1 cellular context compared by ENCODE assay signal in genomic region chr2:219160186-219161017, GRCh38.
TF ChIP-seq lines count a peak whose summit lies in the region.

A gene with protein sequence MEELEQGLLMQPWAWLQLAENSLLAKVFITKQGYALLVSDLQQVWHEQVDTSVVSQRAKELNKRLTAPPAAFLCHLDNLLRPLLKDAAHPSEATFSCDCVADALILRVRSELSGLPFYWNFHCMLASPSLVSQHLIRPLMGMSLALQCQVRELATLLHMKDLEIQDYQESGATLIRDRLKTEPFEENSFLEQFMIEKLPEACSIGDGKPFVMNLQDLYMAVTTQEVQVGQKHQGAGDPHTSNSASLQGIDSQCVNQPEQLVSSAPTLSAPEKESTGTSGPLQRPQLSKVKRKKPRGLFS (minus strand): TSS chr2:219160815. CDS start chr2:219158362, 2,453 bp downstream.

TF ChIP-seq in K562, 482 proteins besides CTCF, POLR2A, EP300 and RAD21 (continued from another document and continues in another):
- TF ChIP-seq ZNF395 (CRISPR knock-in tag; IDR thresholded peaks at IDR 0.05), result no peak; the same call in 1 of the 2 replicates
- no peak for TF ChIP-seq HNRNPUL1 (IDR thresholded peaks at IDR 0.05; ENCODE audit: low read length)
- no peak for TF ChIP-seq PHB2 (IDR thresholded peaks at IDR 0.05; ENCODE audit: low read depth)
- TF ChIP-seq TGIF2 (CRISPR knock-in tag; IDR thresholded peaks at IDR 0.05), result no peak
- no peak for TF ChIP-seq FOS (IDR thresholded peaks at IDR 0.05; ENCODE audit: extremely low read depth, insufficient read length)
- TF ChIP-seq, protein P1, sequence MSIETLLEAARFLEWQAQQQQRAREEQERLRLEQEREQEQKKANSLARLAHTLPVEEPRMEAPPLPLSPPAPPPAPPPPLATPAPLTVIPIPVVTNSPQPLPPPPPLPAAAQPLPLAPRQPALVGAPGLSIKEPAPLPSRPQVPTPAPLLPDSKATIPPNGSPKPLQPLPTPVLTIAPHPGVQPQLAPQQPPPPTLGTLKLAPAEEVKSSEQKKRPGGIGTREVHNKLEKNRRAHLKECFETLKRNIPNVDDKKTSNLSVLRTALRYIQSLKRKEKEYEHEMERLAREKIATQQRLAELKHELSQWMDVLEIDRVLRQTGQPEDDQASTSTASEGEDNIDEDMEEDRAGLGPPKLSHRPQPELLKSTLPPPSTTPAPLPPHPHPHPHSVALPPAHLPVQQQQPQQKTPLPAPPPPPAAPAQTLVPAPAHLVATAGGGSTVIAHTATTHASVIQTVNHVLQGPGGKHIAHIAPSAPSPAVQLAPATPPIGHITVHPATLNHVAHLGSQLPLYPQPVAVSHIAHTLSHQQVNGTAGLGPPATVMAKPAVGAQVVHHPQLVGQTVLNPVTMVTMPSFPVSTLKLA (conservative IDR thresholded peaks at IDR 0.05), result peak; percentile 53 to 73; a peak in 2 of 4 replicates
- peak; percentile 97 for TF ChIP-seq ZFX (CRISPR knock-in tag; IDR thresholded peaks at IDR 0.05)
- no peak for TF ChIP-seq HDAC3 (IDR thresholded peaks at IDR 0.05; ENCODE audit: borderline replicate concordance, partially characterized antibody)
- TF ChIP-seq, protein P2, sequence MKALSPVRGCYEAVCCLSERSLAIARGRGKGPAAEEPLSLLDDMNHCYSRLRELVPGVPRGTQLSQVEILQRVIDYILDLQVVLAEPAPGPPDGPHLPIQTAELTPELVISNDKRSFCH (CRISPR knock-in tag; IDR thresholded peaks at IDR 0.05), result no peak
- TF ChIP-seq, protein P2 (tag; IDR thresholded peaks at IDR 0.05), result no peak
- TF ChIP-seq ZBTB8A (IDR thresholded peaks at IDR 0.05; ENCODE audit: partially characterized antibody), result no peak
- TF ChIP-seq TCFL5 (CRISPR knock-in tag; conservative IDR thresholded peaks at IDR 0.05), result no peak
- TF ChIP-seq ZFP91 (CRISPR knock-in tag; IDR thresholded peaks at IDR 0.05), result no peak
- TF ChIP-seq MAFG (tag; conservative IDR thresholded peaks at IDR 0.05), result no peak
- TF ChIP-seq FOXK1 (CRISPR knock-in tag; IDR thresholded peaks at IDR 0.05; ENCODE audit: borderline replicate concordance), result no peak
- TF ChIP-seq, protein P3, sequence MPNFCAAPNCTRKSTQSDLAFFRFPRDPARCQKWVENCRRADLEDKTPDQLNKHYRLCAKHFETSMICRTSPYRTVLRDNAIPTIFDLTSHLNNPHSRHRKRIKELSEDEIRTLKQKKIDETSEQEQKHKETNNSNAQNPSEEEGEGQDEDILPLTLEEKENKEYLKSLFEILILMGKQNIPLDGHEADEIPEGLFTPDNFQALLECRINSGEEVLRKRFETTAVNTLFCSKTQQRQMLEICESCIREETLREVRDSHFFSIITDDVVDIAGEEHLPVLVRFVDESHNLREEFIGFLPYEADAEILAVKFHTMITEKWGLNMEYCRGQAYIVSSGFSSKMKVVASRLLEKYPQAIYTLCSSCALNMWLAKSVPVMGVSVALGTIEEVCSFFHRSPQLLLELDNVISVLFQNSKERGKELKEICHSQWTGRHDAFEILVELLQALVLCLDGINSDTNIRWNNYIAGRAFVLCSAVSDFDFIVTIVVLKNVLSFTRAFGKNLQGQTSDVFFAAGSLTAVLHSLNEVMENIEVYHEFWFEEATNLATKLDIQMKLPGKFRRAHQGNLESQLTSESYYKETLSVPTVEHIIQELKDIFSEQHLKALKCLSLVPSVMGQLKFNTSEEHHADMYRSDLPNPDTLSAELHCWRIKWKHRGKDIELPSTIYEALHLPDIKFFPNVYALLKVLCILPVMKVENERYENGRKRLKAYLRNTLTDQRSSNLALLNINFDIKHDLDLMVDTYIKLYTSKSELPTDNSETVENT (CRISPR knock-in tag; IDR thresholded peaks at IDR 0.05), result no peak
- TF ChIP-seq CEBPG (CRISPR knock-in tag; IDR thresholded peaks at IDR 0.05), result no peak
- no peak for TF ChIP-seq CEBPG (tag; conservative IDR thresholded peaks at IDR 0.05 in 1 of 2, IDR thresholded peaks at IDR 0.05 in 1 of 2)
- no peak for TF ChIP-seq ZNF584 (CRISPR knock-in tag; IDR thresholded peaks at IDR 0.05; ENCODE audit: low read depth)
- TF ChIP-seq, protein P4, sequence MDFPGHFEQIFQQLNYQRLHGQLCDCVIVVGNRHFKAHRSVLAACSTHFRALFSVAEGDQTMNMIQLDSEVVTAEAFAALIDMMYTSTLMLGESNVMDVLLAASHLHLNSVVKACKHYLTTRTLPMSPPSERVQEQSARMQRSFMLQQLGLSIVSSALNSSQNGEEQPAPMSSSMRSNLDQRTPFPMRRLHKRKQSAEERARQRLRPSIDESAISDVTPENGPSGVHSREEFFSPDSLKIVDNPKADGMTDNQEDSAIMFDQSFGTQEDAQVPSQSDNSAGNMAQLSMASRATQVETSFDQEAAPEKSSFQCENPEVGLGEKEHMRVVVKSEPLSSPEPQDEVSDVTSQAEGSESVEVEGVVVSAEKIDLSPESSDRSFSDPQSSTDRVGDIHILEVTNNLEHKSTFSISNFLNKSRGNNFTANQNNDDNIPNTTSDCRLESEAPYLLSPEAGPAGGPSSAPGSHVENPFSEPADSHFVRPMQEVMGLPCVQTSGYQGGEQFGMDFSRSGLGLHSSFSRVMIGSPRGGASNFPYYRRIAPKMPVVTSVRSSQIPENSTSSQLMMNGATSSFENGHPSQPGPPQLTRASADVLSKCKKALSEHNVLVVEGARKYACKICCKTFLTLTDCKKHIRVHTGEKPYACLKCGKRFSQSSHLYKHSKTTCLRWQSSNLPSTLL (IDR thresholded peaks at IDR 0.05), result no peak
- no peak for TF ChIP-seq TSC22D4 (tag; IDR thresholded peaks at IDR 0.05)
- no peak for TF ChIP-seq ZNF57 (CRISPR knock-in tag; IDR thresholded peaks at IDR 0.05)
- no peak for TF ChIP-seq NR3C1 (CRISPR knock-in tag; IDR thresholded peaks at IDR 0.05)
- TF ChIP-seq, protein P5, sequence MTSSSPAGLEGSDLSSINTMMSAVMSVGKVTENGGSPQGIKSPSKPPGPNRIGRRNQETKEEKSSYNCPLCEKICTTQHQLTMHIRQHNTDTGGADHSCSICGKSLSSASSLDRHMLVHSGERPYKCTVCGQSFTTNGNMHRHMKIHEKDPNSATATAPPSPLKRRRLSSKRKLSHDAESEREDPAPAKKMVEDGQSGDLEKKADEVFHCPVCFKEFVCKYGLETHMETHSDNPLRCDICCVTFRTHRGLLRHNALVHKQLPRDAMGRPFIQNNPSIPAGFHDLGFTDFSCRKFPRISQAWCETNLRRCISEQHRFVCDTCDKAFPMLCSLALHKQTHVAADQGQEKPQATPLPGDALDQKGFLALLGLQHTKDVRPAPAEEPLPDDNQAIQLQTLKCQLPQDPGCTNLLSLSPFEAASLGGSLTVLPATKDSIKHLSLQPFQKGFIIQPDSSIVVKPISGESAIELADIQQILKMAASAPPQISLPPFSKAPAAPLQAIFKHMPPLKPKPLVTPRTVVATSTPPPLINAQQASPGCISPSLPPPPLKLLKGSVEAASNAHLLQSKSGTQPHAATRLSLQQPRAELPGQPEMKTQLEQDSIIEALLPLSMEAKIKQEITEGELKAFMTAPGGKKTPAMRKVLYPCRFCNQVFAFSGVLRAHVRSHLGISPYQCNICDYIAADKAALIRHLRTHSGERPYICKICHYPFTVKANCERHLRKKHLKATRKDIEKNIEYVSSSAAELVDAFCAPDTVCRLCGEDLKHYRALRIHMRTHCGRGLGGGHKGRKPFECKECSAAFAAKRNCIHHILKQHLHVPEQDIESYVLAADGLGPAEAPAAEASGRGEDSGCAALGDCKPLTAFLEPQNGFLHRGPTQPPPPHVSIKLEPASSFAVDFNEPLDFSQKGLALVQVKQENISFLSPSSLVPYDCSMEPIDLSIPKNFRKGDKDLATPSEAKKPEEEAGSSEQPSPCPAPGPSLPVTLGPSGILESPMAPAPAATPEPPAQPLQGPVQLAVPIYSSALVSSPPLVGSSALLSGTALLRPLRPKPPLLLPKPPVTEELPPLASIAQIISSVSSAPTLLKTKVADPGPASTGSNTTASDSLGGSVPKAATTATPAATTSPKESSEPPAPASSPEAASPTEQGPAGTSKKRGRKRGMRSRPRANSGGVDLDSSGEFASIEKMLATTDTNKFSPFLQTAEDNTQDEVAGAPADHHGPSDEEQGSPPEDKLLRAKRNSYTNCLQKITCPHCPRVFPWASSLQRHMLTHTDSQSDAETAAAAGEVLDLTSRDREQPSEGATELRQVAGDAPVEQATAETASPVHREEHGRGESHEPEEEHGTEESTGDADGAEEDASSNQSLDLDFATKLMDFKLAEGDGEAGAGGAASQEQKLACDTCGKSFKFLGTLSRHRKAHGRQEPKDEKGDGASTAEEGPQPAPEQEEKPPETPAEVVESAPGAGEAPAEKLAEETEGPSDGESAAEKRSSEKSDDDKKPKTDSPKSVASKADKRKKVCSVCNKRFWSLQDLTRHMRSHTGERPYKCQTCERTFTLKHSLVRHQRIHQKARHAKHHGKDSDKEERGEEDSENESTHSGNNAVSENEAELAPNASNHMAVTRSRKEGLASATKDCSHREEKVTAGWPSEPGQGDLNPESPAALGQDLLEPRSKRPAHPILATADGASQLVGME (CRISPR knock-in tag; IDR thresholded peaks at IDR 0.05), result peak; percentile 22; the same call in 1 of the 2 replicates
- TF ChIP-seq GABPB1 (CRISPR knock-in tag; IDR thresholded peaks at IDR 0.05), result peak; percentile 43; the same call in 1 of the 2 replicates
- TF ChIP-seq, protein P6, sequence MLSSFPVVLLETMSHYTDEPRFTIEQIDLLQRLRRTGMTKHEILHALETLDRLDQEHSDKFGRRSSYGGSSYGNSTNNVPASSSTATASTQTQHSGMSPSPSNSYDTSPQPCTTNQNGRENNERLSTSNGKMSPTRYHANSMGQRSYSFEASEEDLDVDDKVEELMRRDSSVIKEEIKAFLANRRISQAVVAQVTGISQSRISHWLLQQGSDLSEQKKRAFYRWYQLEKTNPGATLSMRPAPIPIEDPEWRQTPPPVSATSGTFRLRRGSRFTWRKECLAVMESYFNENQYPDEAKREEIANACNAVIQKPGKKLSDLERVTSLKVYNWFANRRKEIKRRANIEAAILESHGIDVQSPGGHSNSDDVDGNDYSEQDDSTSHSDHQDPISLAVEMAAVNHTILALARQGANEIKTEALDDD (IDR thresholded peaks at IDR 0.05), result no peak
- peak; percentile 55; the same call in 1 of the 2 replicates for TF ChIP-seq E2F1 (CRISPR knock-in tag; IDR thresholded peaks at IDR 0.05)
- TF ChIP-seq ELF1 (tag; IDR thresholded peaks at IDR 0.05), result no peak
- TF ChIP-seq, protein P7, sequence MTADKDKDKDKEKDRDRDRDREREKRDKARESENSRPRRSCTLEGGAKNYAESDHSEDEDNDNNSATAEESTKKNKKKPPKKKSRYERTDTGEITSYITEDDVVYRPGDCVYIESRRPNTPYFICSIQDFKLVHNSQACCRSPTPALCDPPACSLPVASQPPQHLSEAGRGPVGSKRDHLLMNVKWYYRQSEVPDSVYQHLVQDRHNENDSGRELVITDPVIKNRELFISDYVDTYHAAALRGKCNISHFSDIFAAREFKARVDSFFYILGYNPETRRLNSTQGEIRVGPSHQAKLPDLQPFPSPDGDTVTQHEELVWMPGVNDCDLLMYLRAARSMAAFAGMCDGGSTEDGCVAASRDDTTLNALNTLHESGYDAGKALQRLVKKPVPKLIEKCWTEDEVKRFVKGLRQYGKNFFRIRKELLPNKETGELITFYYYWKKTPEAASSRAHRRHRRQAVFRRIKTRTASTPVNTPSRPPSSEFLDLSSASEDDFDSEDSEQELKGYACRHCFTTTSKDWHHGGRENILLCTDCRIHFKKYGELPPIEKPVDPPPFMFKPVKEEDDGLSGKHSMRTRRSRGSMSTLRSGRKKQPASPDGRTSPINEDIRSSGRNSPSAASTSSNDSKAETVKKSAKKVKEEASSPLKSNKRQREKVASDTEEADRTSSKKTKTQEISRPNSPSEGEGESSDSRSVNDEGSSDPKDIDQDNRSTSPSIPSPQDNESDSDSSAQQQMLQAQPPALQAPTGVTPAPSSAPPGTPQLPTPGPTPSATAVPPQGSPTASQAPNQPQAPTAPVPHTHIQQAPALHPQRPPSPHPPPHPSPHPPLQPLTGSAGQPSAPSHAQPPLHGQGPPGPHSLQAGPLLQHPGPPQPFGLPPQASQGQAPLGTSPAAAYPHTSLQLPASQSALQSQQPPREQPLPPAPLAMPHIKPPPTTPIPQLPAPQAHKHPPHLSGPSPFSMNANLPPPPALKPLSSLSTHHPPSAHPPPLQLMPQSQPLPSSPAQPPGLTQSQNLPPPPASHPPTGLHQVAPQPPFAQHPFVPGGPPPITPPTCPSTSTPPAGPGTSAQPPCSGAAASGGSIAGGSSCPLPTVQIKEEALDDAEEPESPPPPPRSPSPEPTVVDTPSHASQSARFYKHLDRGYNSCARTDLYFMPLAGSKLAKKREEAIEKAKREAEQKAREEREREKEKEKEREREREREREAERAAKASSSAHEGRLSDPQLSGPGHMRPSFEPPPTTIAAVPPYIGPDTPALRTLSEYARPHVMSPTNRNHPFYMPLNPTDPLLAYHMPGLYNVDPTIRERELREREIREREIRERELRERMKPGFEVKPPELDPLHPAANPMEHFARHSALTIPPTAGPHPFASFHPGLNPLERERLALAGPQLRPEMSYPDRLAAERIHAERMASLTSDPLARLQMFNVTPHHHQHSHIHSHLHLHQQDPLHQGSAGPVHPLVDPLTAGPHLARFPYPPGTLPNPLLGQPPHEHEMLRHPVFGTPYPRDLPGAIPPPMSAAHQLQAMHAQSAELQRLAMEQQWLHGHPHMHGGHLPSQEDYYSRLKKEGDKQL (CRISPR knock-in tag; IDR thresholded peaks at IDR 0.05; ENCODE audit: borderline replicate concordance), result no peak
- TF ChIP-seq ETV5 (CRISPR knock-in tag; IDR thresholded peaks at IDR 0.05; ENCODE audit: low read depth), result no peak
- TF ChIP-seq HNRNPL (IDR thresholded peaks at IDR 0.05; ENCODE audit: low read depth, low read length), result no peak
